ENCODE assay signal across 8 cellular contexts in genomic region chr12:125185740-125186470, GRCh38. TPM values are rescaled to one million over a fixed set of nuclear protein-coding genes. Genes with fewer than 3 reads are reported as not detected.
DNase-seq lines count a peak whose midpoint lies in the region; ATAC-seq, FAIRE-seq and TF ChIP-seq lines count a peak whose summit lies in the region.

Gene TMEM132B (plus strand): TSS chr12:125186386.

- peaks cover 43% of the 10 kb centered on the region for H3K27me3 ChIP-seq in WERI-Rb-1 (ENCODE audit: insufficient read depth, low read depth, severe bottlenecking)
- H3K27me3 ChIP-seq in H1 (replicated peaks in 1 of 4; ENCODE audit: control insufficient read depth in 3 of 4, extremely low read depth in 1 of 4, insufficient read depth in 3 of 4, low read length in 3 of 4) = peaks cover 0 to 11% (median 5%) of the 10 kb centered on the region in 4 experiments; a peak in 4 of 7 replicates
- peaks cover 46 to 74% of the 10 kb centered on the region in 2 experiments for H3K27me3 ChIP-seq in mesenchymal stem cell (ENCODE audit: control insufficient read depth in 1 of 2, insufficient read depth in 1 of 2, low read length in 2 of 2)
- H3K27me3 ChIP-seq in stomach = peaks cover 6 to 91% (median 46%) of the 10 kb centered on the region in 3 donors

- H4K8ac ChIP-seq in H1 (ENCODE audit: extremely low read depth, insufficient read depth, low read length) (peak within 1 kb of the TSS; percentile 92), mesenchymal stem cell (ENCODE audit: low read length) (no peak within 1 kb of the TSS)

- no peaks in the 10 kb centered on the region for H3K9me3 ChIP-seq in WERI-Rb-1 (ENCODE audit: severe bottlenecking)
- no peaks in the 10 kb centered on the region; a peak in 1 of 4 replicates for H3K9me3 ChIP-seq in H1 (ENCODE audit: insufficient read depth in 2 of 2, low read depth in 1 of 2, low read length in 1 of 2)
- peaks cover 2% of the 10 kb centered on the region for H3K9me3 ChIP-seq in mesenchymal stem cell (ENCODE audit: control insufficient read depth, low read length)
- H3K9me3 ChIP-seq in stomach = no peaks in the 10 kb centered on the region

- intact Hi-C loops in stomach (cut with DNase I; ENCODE audit: low total_unique reads) = loop anchor here (5.0 to 10.0 kb wide), 2 partner anchors 216 to 1689 kb away; no protein-coding TSS in a partner anchor

- TF ChIP-seq CTCF in WERI-Rb-1 (IDR thresholded peaks at IDR 0.05; ENCODE audit: low read depth, low read length) (peak; percentile 43), H1 (IDR thresholded peaks at IDR 0.05; ENCODE audit: control extremely low read depth in 1 of 3, insufficient read depth in 1 of 3, low read depth in 1 of 3, low read length in 3 of 3) (peak in 2 of 3 experiments; percentile 54 to 67; a peak in 3 of 4 replicates), stomach (IDR thresholded peaks at IDR 0.05) (peak in 3 of 7 experiments; percentile 15 to 54 (median 25))

- peaks cover 31% of the 10 kb centered on the region for H3K23me2 ChIP-seq in H1 (ENCODE audit: low read depth, low read length)

- TF ChIP-seq EP300 in H1 (IDR thresholded peaks at IDR 0.05; ENCODE audit: borderline replicate concordance in 1 of 2, low read depth in 2 of 2, low read length in 2 of 2) (0 out of 3 replicates have a peak, but pooled peaks of 1 of the 2 experiments have one; percentile 52), stomach (IDR thresholded peaks at IDR 0.05) (no peak)

- H2AFZ ChIP-seq in H1 (ENCODE audit: low read length) (no peak within 1 kb of the TSS; the same call in 1 of the 2 replicates), mesenchymal stem cell (ENCODE audit: low read depth, low read length) (peak within 1 kb of the TSS; percentile 15)

- H2BK120ac ChIP-seq in H1 (replicated peaks; ENCODE audit: low read depth, low read length) (peak within 1 kb of the TSS; percentile 69), mesenchymal stem cell (ENCODE audit: low read depth, low read length) (no peak within 1 kb of the TSS)

- H4K5ac ChIP-seq in H1 (ENCODE audit: insufficient read length, low read depth, low read length) = peak within 1 kb of the TSS; percentile 68

- H3K36me3 ChIP-seq in WERI-Rb-1 (no peaks in the 10 kb centered on the region), H1 (ENCODE audit: control insufficient read depth in 2 of 4, insufficient read depth in 4 of 4, low read length in 3 of 4) (no peaks in the 10 kb centered on the region), mesenchymal stem cell (ENCODE audit: control insufficient read depth in 1 of 2, insufficient read depth in 2 of 2, low read depth in 1 of 2, low read length in 2 of 2) (no peaks in the 10 kb centered on the region), stomach (no peaks in the 10 kb centered on the region)

- peak within 1 kb of the TSS; percentile 41 for H3K4me3 ChIP-seq in WERI-Rb-1 (ENCODE audit: low read depth, low read length)
- peak within 1 kb of the TSS; percentile 54 to 91 (median 72) for H3K4me3 ChIP-seq in H1 (ENCODE audit: extremely low read depth in 1 of 4, insufficient read depth in 2 of 4, low read depth in 3 of 4, low read length in 4 of 4)
- H3K4me3 ChIP-seq in mesenchymal stem cell (ENCODE audit: insufficient read depth in 1 of 2, low read depth in 1 of 2, low read length in 2 of 2) = peak within 1 kb of the TSS; percentile 56 to 73
- H3K4me3 ChIP-seq in stomach = peak within 1 kb of the TSS; percentile 35 to 49 (median 46)

- peak; percentile 56 for ATAC-seq in GM21717 (IDR thresholded peaks at IDR 0.05; ENCODE audit: unreplicated experiment)
- no peak for ATAC-seq in GM21529 (IDR thresholded peaks at IDR 0.05; ENCODE audit: unreplicated experiment)

- POLR2A ChIA-PET in H1 (lab: Charles Lee; ENCODE audit: partially characterized antibody) = interaction anchor here (0.8 to 4.8 kb wide), 8 partner anchors 12 to 167 kb away, joined by 3 to 30 read pairs (median 3); no protein-coding TSS in a partner anchor

- no peak; a peak in 1 of 3 replicates for TF ChIP-seq POLR2A in H1 (IDR thresholded peaks at IDR 0.05; ENCODE audit: control extremely low read depth in 1 of 2, low read depth in 2 of 2, low read length in 2 of 2)
- no peak for TF ChIP-seq POLR2A in stomach (IDR thresholded peaks at IDR 0.05)

- H2AK5ac ChIP-seq in H1 (ENCODE audit: low read depth, low read length) (no peak within 1 kb of the TSS), mesenchymal stem cell (ENCODE audit: low read length, severe bottlenecking) (no peak within 1 kb of the TSS)

- H3K79me2 ChIP-seq in H1 (ENCODE audit: control insufficient read depth in 1 of 2, insufficient read depth in 2 of 2, low read length in 2 of 2) = peaks cover 0 to 29% of the 10 kb centered on the region in 2 experiments; a peak in 3 of 4 replicates

- no peak for FAIRE-seq in H1 (lab: Jason Lieb, UNC)

- peaks cover 0 to 10% of the 10 kb centered on the region in 2 experiments for H4K20me1 ChIP-seq in H1 (replicated peaks in 1 of 2; ENCODE audit: control insufficient read depth in 1 of 2, insufficient read depth in 2 of 2, low read length in 2 of 2)

- WGBS in H1 (ENCODE audit: extremely low coverage in 1 of 2, insufficient coverage in 1 of 2, insufficient read length in 1 of 2, insufficient replicate concordance in 2 of 2, low coverage in 1 of 2, low lambda C conversion rate in 2 of 2, missing lambda C conversion rate in 1 of 2), 2 experiments = 0% methylated on average over 15 of the region's 71 CpGs; no CpG with 5 or more reads in 1 of the 2 experiments
- 1% methylated on average over 59 of the region's 71 CpGs for WGBS in mesenchymal stem cell
- 1 to 3% (median 2%) methylated on average over 37 to 61 of the region's 71 CpGs for WGBS in stomach, 5 donors

- peak; percentile 2 to 29; a peak in 2 of 4 replicates for TF ChIP-seq RAD21 in H1 (IDR thresholded peaks at IDR 0.05 in 1 of 2, conservative IDR thresholded peaks at IDR 0.05 in 1 of 2; ENCODE audit: low read depth in 2 of 2, low read length in 2 of 2)

- CTCF ChIA-PET in H1 (lab: Charles Lee; ENCODE audit: partially characterized antibody) = interaction anchor here (1.0 to 1.7 kb wide), 6 partner anchors 16 to 148 kb away, joined by 3 to 5 read pairs (median 3); no protein-coding TSS in a partner anchor

- H3K18ac ChIP-seq in H1 (ENCODE audit: extremely low read depth, low read length) (peak within 1 kb of the TSS; percentile 94), mesenchymal stem cell (ENCODE audit: low read depth in 1 of 2, low read length in 2 of 2) (no peak within 1 kb of the TSS)

- peak within 1 kb of the TSS; percentile 83 for H3K4ac ChIP-seq in H1 (replicated peaks; ENCODE audit: insufficient read length, low read depth, low read length)
- H3K4ac ChIP-seq in mesenchymal stem cell (ENCODE audit: low read depth in 1 of 2, low read length in 2 of 2) = no peak within 1 kb of the TSS

- H3K23ac ChIP-seq in H1 (ENCODE audit: insufficient read length) = no peak within 1 kb of the TSS
- H3K23ac ChIP-seq in mesenchymal stem cell (ENCODE audit: low read length in 2 of 2) = no peak within 1 kb of the TSS

- H3K79me1 ChIP-seq in H1 (ENCODE audit: low read depth, low read length) (peaks cover 8% of the 10 kb centered on the region), mesenchymal stem cell (replicated peaks; ENCODE audit: low read length, poor library complexity, severe bottlenecking) (no peaks in the 10 kb centered on the region)

- peak within 1 kb of the TSS; percentile 95; the same call in 1 of the 2 replicates for H2BK12ac ChIP-seq in H1 (ENCODE audit: low read depth, low read length)
- H2BK12ac ChIP-seq in mesenchymal stem cell (ENCODE audit: low read length in 2 of 2) = no peak within 1 kb of the TSS

- H2BK5ac ChIP-seq in H1 (ENCODE audit: low read depth, low read length) = peak within 1 kb of the TSS; percentile 96
- peak within 1 kb of the TSS; percentile 63 for H2BK5ac ChIP-seq in mesenchymal stem cell (ENCODE audit: low read depth, low read length, poor library complexity, severe bottlenecking)

- DNase-seq in DMS53 treated with DMSO at 0.1 percent for 48 hours (lab: John Stamatoyannopoulos, UW; ENCODE audit: unreplicated experiment) (peak; percentile 24), NCI-H1105 treated with DMSO at 0.1 percent for 48 hours (lab: John Stamatoyannopoulos, UW) (peak; percentile 58), WERI-Rb-1 (peak; percentile 85), H1 (ENCODE audit: low read depth in 1 of 2, low spot score in 2 of 2) (peak in 1 of 2 experiments; percentile 89), mesenchymal stem cell (peak; percentile 67), stomach (peak; percentile 78)

- H3K14ac ChIP-seq in H1 (ENCODE audit: insufficient read length) (no peak within 1 kb of the TSS), mesenchymal stem cell (ENCODE audit: low read length in 2 of 2) (no peak within 1 kb of the TSS)

- H3K9ac ChIP-seq in H1 (replicated peaks in 1 of 4; ENCODE audit: extremely low read depth in 1 of 4, low read depth in 3 of 4, low read length in 3 of 4) (peak within 1 kb of the TSS in 3 of 4 experiments; percentile 52 to 91 (median 63); a peak in 5 of 7 replicates), mesenchymal stem cell (ENCODE audit: low read length) (peak within 1 kb of the TSS; percentile 36)

- no peak within 1 kb of the TSS for H3K27ac ChIP-seq in WERI-Rb-1
- 0 out of 2 replicates have a peak within 1 kb of the TSS, but pooled peaks have one; percentile 6 for H3K27ac ChIP-seq in H1 (ENCODE audit: low read depth, low read length)
- peak within 1 kb of the TSS; percentile 43 for H3K27ac ChIP-seq in mesenchymal stem cell (ENCODE audit: low read length, poor library complexity, severe bottlenecking)
- no peak within 1 kb of the TSS for H3K27ac ChIP-seq in stomach

- H3K4me2 ChIP-seq in H1 (ENCODE audit: insufficient read depth in 1 of 2, low read depth in 2 of 2, low read length in 2 of 2) (peak within 1 kb of the TSS; percentile 76 to 100), mesenchymal stem cell (ENCODE audit: low read length, poor library complexity, severe bottlenecking) (peak within 1 kb of the TSS; percentile 91)

- peak within 1 kb of the TSS; percentile 48; the same call in 1 of the 2 replicates for H2BK20ac ChIP-seq in H1 (ENCODE audit: low read length)

- H2BK15ac ChIP-seq in H1 (ENCODE audit: low read length) (peak within 1 kb of the TSS; percentile 95; the same call in 1 of the 2 replicates), mesenchymal stem cell (ENCODE audit: low read depth, poor library complexity, severe bottlenecking) (peak within 1 kb of the TSS; percentile 12)

- H4K91ac ChIP-seq in H1 (replicated peaks; ENCODE audit: insufficient read length, low read length) = peak within 1 kb of the TSS; percentile 97
- H4K91ac ChIP-seq in mesenchymal stem cell (ENCODE audit: low read length) = no peak within 1 kb of the TSS

- peak within 1 kb of the TSS; percentile 73 for H3K56ac ChIP-seq in H1 (replicated peaks; ENCODE audit: insufficient read length, low read depth, low read length)

- H3K4me1 ChIP-seq in H1 (replicated peaks in 1 of 4; ENCODE audit: control insufficient read depth in 3 of 4, insufficient read depth in 4 of 4, low read length in 3 of 4) = peaks cover 24 to 41% (median 26%) of the 10 kb centered on the region in 4 experiments
- H3K4me1 ChIP-seq in mesenchymal stem cell (ENCODE audit: control insufficient read depth, insufficient read depth, low read depth, low read length) = peaks cover 40% of the 10 kb centered on the region
- peaks cover 30 to 51% (median 44%) of the 10 kb centered on the region in 4 donors for H3K4me1 ChIP-seq in stomach

RNA-seq across cellular contexts. Expression of gene TMEM132B, which starts in this region (rescaled TPM):
- total RNA-seq in H1 (2021; fragmentation: NEBNext Ultra II Directional; extraction: Animal tissue kit (Norgen Biotek cat#: 25700)) = 94.3 and 95.9 TPM in 2 replicates
- 18.7 and 20.3 TPM in 2 replicates for polyA plus RNA-seq in H1 (2011; rRNA removed)
- polyA plus RNA-seq in H1 (2011; cell fraction: cytosol; rRNA removed) = 19.2 TPM
- polyA plus RNA-seq in H1 (2011; cell fraction: nucleus; rRNA removed) = 108 TPM
- polyA plus RNA-seq in H1 (2012, experiment 1 of 2) = 45.0 to 66.0 TPM (median 51.4 TPM) in 4 replicates
- polyA plus RNA-seq in H1 (2012, experiment 2 of 2) = 7.1 TPM
- 52.0 TPM for polyA plus RNA-seq in H1 (2013, experiment 1 of 2)
- 51.0 TPM for polyA plus RNA-seq in H1 (2013, experiment 2 of 2)
- polyA minus RNA-seq in H1 (2011; rRNA and poly(A)+ RNA removed) = 113 and 191 TPM in 2 replicates
- 34.1 TPM for polyA minus RNA-seq in H1 (2011; cell fraction: cytosol; rRNA and poly(A)+ RNA removed)
- polyA minus RNA-seq in H1 (2011; cell fraction: nucleus; rRNA and poly(A)+ RNA removed) = 219 TPM
- 0.15 TPM for polyA plus RNA-seq in mesenchymal stem cell (2013, experiment 1 of 2)
- polyA plus RNA-seq in mesenchymal stem cell (2013, experiment 2 of 2) = 0.19 TPM
- total RNA-seq in stomach = 1 to 10 TPM in 2 of 5 donors, under 1 TPM in 2, not detected in 1; under 0.01 to 3.1 (median 0.95) TPM
- under 1 TPM; 0.12 to 0.35 (median 0.15) TPM for polyA plus RNA-seq in stomach

Comparison
In these comparisons a context has a peak if more than half of its experiments do, and no peak if none do; other contexts are left out.
1. RNA of gene TMEM132B (total RNA-seq): 94.3 to 95.9 TPM in H1; under 0.01 to 3.1 TPM in stomach; every median in the first group is over 10 times any median in the second.
2. RNA of gene TMEM132B (polyA plus RNA-seq): 7.1 to 108 TPM in H1; 0.12 to 0.35 TPM in stomach; every median in the first group is over 4 times any median in the second.
3. H3K27ac ChIP-seq: peak in H1 (single experiment) and mesenchymal stem cell (single experiment); none in WERI-Rb-1 (single experiment) and stomach (0 of 5).
4. Peak in every context shown above with its lines, with median percentiles within 50 percentile points of each other: H3K4me3 ChIP-seq.